Comparison of ENCODE assay signal across 8 cellular contexts in genomic region chr10:80461208-80462183, GRCh38. TPM values are rescaled to one million over a fixed set of nuclear protein-coding genes. Genes with fewer than 3 reads are reported as not detected.
DNase-seq lines count a peak whose midpoint lies in the region; TF ChIP-seq lines count a peak whose summit lies in the region.

No MANE protein-coding gene starts in this region.

- H3K9me3 Mint-ChIP-seq in T-helper 1 cell treated with Interleukin-12 subunit alpha and Interleukin-12 subunit beta and Interleukin-4 antibody, amounts not matched to agents 30 μg/mL and 1 μg/mL, for 36 hours = no peaks in the 10 kb centered on the region
- H3K9me3 Mint-ChIP-seq in activated T-helper 2 cell treated with anti-CD3 and anti-CD28 coated beads, Interferon-gamma antibody, Interleukin-2, Interleukin-4, amounts not matched to agents 10 μg/mL and 5 μg/mL and 100 μg/mL, durations not matched to agents 14 hours and 24 hours and 36 hours = no peaks in the 10 kb centered on the region
- H3K9me3 Mint-ChIP-seq in immature natural killer cell = no peaks in the 10 kb centered on the region

- no peaks in the 10 kb centered on the region for H3K27me3 ChIP-seq in stomach smooth muscle (ENCODE audit: control insufficient read depth in 1 of 2, insufficient read depth in 2 of 2, low read length in 2 of 2)

- H3K36me3 ChIP-seq in stomach smooth muscle (ENCODE audit: control insufficient read depth in 2 of 2, insufficient read depth in 2 of 2, low read length in 2 of 2) = no peaks in the 10 kb centered on the region

- in situ Hi-C loops in GM13976 (cut with MboI; ENCODE audit: low sequenced_read_pairs, unreplicated experiment) = no loop called here

- H3K4me1 ChIP-seq in stomach smooth muscle (ENCODE audit: control insufficient read depth, insufficient read depth, low read length) = peaks cover 80% of the 10 kb centered on the region

- peak overlapping the region in 1 of 2 donors; percentile 44 for H3K4me3 ChIP-seq in stomach smooth muscle (ENCODE audit: low read length in 2 of 2)

- H3K27ac ChIP-seq in stomach smooth muscle (ENCODE audit: low read length) = peak overlapping the region; percentile 49

- H3K9me3 ChIP-seq in stomach smooth muscle (ENCODE audit: control insufficient read depth in 2 of 2, low read length in 2 of 2) = no peaks in the 10 kb centered on the region

- H3K4me3 Mint-ChIP-seq in T-helper 1 cell treated with Interleukin-12 subunit alpha and Interleukin-12 subunit beta and Interleukin-4 antibody, amounts not matched to agents 30 μg/mL and 1 μg/mL, for 36 hours = peak overlapping the region; percentile 98
- peak overlapping the region; percentile 72 for H3K4me3 Mint-ChIP-seq in activated T-helper 2 cell treated with anti-CD3 and anti-CD28 coated beads, Interferon-gamma antibody, Interleukin-2, Interleukin-4, amounts not matched to agents 10 μg/mL and 5 μg/mL and 100 μg/mL, durations not matched to agents 14 hours and 24 hours and 36 hours (ENCODE audit: low read depth)
- peak overlapping the region; percentile 97 to 100 (median 99) for H3K4me3 Mint-ChIP-seq in immature natural killer cell

- intact Hi-C loops in activated T-helper 2 cell treated with anti-CD3 and anti-CD28 coated beads, Interferon-gamma antibody, Interleukin-2, Interleukin-4, amounts not matched to agents 10 μg/mL and 5 μg/mL and 100 μg/mL, durations not matched to agents 14 hours and 24 hours and 36 hours (cut with micrococcal nuclease) = no loop called here

- H3K36me3 Mint-ChIP-seq in T-helper 1 cell treated with Interleukin-12 subunit alpha and Interleukin-12 subunit beta and Interleukin-4 antibody, amounts not matched to agents 30 μg/mL and 1 μg/mL, for 36 hours (ENCODE audit: low read depth) = peaks cover 45% of the 10 kb centered on the region
- H3K36me3 Mint-ChIP-seq in activated T-helper 2 cell treated with anti-CD3 and anti-CD28 coated beads, Interferon-gamma antibody, Interleukin-2, Interleukin-4, amounts not matched to agents 10 μg/mL and 5 μg/mL and 100 μg/mL, durations not matched to agents 14 hours and 24 hours and 36 hours (ENCODE audit: low read depth) = peaks cover 23% of the 10 kb centered on the region
- peaks cover 0 to 15% (median 3%) of the 10 kb centered on the region in 3 donors for H3K36me3 Mint-ChIP-seq in immature natural killer cell

- no peak for TF ChIP-seq CTCF in GM13976 (IDR thresholded peaks at IDR 0.05; ENCODE audit: borderline replicate concordance, control extremely low read depth, extremely low read depth, insufficient read depth, missing control alignments)

- H3K27ac Mint-ChIP-seq in T-helper 1 cell treated with Interleukin-12 subunit alpha and Interleukin-12 subunit beta and Interleukin-4 antibody, amounts not matched to agents 30 μg/mL and 1 μg/mL, for 36 hours = peak overlapping the region; percentile 87
- H3K27ac Mint-ChIP-seq in activated T-helper 2 cell treated with anti-CD3 and anti-CD28 coated beads, Interferon-gamma antibody, Interleukin-2, Interleukin-4, amounts not matched to agents 10 μg/mL and 5 μg/mL and 100 μg/mL, durations not matched to agents 14 hours and 24 hours and 36 hours = peak overlapping the region; percentile 80
- H3K27ac Mint-ChIP-seq in immature natural killer cell = peak overlapping the region; percentile 92 to 97 (median 96)

- DNase-seq in T-helper 1 cell (no peak), immature natural killer cell (no peak), Ammon's horn (ENCODE audit: low spot score) (no peak), GM13976 (ENCODE audit: low spot score) (no peak), nucleus accumbens (lab: John Stamatoyannopoulos, UW) (no peak)
- no peak for DNase-seq in activated T-helper 2 cell treated with anti-CD3 and anti-CD28 coated beads, Interferon-gamma antibody, Interleukin-2, Interleukin-4, amounts not matched to agents 10 μg/mL and 5 μg/mL and 100 μg/mL, durations not matched to agents 14 hours and 24 hours and 36 hours (ENCODE audit: low spot score)

- H3K27me3 Mint-ChIP-seq in T-helper 1 cell treated with Interleukin-12 subunit alpha and Interleukin-12 subunit beta and Interleukin-4 antibody, amounts not matched to agents 30 μg/mL and 1 μg/mL, for 36 hours (ENCODE audit: low read depth) = no peaks in the 10 kb centered on the region
- no peaks in the 10 kb centered on the region for H3K27me3 Mint-ChIP-seq in activated T-helper 2 cell treated with anti-CD3 and anti-CD28 coated beads, Interferon-gamma antibody, Interleukin-2, Interleukin-4, amounts not matched to agents 10 μg/mL and 5 μg/mL and 100 μg/mL, durations not matched to agents 14 hours and 24 hours and 36 hours (ENCODE audit: low read depth)
- H3K27me3 Mint-ChIP-seq in immature natural killer cell (ENCODE audit: low read depth in 3 of 3) = peaks cover 2 to 13% (median 3%) of the 10 kb centered on the region in 3 donors

- H3K9ac ChIP-seq in stomach smooth muscle (ENCODE audit: low read length in 2 of 2) = peak overlapping the region in 1 of 2 donors; percentile 47

- H3K4me1 Mint-ChIP-seq in T-helper 1 cell treated with Interleukin-12 subunit alpha and Interleukin-12 subunit beta and Interleukin-4 antibody, amounts not matched to agents 30 μg/mL and 1 μg/mL, for 36 hours (ENCODE audit: low read depth) = peaks cover 81% of the 10 kb centered on the region
- peaks cover 89% of the 10 kb centered on the region for H3K4me1 Mint-ChIP-seq in activated T-helper 2 cell treated with anti-CD3 and anti-CD28 coated beads, Interferon-gamma antibody, Interleukin-2, Interleukin-4, amounts not matched to agents 10 μg/mL and 5 μg/mL and 100 μg/mL, durations not matched to agents 14 hours and 24 hours and 36 hours (ENCODE audit: low read depth)
- peaks cover 100% of the 10 kb centered on the region in 2 donors for H3K4me1 Mint-ChIP-seq in immature natural killer cell

RNA-seq across cellular contexts. Expression of gene TSPAN14, which starts 7.4 kb away (rescaled TPM):
- 45.4 and 51.1 TPM in 2 replicates for total RNA-seq in activated T-helper 2 cell treated with anti-CD3 and anti-CD28 coated beads, Interferon-gamma antibody, Interleukin-2, Interleukin-4, amounts not matched to agents 10 μg/mL and 5 μg/mL and 100 μg/mL, durations not matched to agents 14 hours and 24 hours and 36 hours
- 100 to 1,000 TPM; 141 to 363 (median 226) TPM for polyA plus RNA-seq in immature natural killer cell

RNA-seq across cellular contexts. Expression of gene PRXL2A, which starts 53.1 kb away (rescaled TPM):
- 18.4 and 19.6 TPM in 2 replicates for total RNA-seq in activated T-helper 2 cell treated with anti-CD3 and anti-CD28 coated beads, Interferon-gamma antibody, Interleukin-2, Interleukin-4, amounts not matched to agents 10 μg/mL and 5 μg/mL and 100 μg/mL, durations not matched to agents 14 hours and 24 hours and 36 hours
- 1 to 10 TPM; 3.9 to 6.3 (median 4.3) TPM for polyA plus RNA-seq in immature natural killer cell
